In the genomic region with DNA sequence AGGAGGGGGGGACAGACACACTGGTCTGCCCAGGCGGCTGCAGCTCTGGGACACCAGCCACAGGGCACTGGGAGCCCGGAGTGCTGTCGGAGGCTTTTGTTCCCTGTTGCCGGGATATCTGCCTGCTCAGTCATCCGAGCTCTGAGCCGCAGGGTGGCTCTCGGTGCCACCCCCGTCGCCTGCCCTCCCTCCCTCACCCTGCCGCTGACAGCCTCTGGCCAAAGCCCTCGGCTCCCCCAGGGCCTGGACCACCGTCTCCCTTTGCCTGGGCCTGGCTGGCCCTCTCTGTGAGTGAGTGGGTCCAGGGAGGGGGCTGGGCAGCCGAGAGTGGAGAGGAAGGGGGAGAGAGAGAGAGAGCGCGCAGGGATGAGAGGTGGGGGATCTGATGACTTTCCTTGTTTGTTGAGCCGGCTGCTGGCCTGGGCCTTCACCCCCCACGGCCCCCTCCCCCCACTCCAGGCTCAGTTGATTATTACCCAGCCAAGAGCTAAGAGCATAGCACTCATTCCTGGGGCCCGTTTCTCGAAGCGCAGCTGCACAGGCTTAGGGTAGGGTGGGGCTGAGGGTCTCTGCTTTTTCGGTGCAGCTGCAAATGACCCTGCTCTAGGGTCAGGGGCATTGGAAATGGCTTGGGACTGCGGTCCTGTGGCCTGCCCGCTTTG, we compare ENCODE assay signal across 2 cellular contexts.
TF ChIP-seq lines count a peak whose summit lies in the region.

No MANE protein-coding gene starts in this region.

TF ChIP-seq in H1, 55 proteins besides CTCF, POLR2A, EP300 and RAD21 (continued from another document):
- TF ChIP-seq, protein P1, sequence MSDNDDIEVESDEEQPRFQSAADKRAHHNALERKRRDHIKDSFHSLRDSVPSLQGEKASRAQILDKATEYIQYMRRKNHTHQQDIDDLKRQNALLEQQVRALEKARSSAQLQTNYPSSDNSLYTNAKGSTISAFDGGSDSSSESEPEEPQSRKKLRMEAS (IDR thresholded peaks at IDR 0.05) = no peak

TF ChIP-seq in HEK293T, 16 proteins besides CTCF, POLR2A, EP300 and RAD21 (continued from another document):
- TF ChIP-seq ELF4 (IDR thresholded peaks at IDR 0.05) (no peak), ARNT (IDR thresholded peaks at IDR 0.05) (no peak), HDGF (IDR thresholded peaks at IDR 0.05; ENCODE audit: borderline replicate concordance) (no peak), CTBP1 (IDR thresholded peaks at IDR 0.05; ENCODE audit: borderline replicate concordance) (no peak), LEF1 (IDR thresholded peaks at IDR 0.05; ENCODE audit: borderline replicate concordance) (no peak), NFRKB (IDR thresholded peaks at IDR 0.05) (no peak), ZNF384 (IDR thresholded peaks at IDR 0.05) (no peak), BHLHE40 (IDR thresholded peaks at IDR 0.05; ENCODE audit: borderline replicate concordance) (no peak), SUZ12 (IDR thresholded peaks at IDR 0.05) (no peak), TARDBP (IDR thresholded peaks at IDR 0.05) (no peak), FOXK2 (IDR thresholded peaks at IDR 0.05) (no peak)
- TF ChIP-seq, protein P2, sequence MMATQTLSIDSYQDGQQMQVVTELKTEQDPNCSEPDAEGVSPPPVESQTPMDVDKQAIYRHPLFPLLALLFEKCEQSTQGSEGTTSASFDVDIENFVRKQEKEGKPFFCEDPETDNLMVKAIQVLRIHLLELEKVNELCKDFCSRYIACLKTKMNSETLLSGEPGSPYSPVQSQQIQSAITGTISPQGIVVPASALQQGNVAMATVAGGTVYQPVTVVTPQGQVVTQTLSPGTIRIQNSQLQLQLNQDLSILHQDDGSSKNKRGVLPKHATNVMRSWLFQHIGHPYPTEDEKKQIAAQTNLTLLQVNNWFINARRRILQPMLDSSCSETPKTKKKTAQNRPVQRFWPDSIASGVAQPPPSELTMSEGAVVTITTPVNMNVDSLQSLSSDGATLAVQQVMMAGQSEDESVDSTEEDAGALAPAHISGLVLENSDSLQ (IDR thresholded peaks at IDR 0.05) = no peak
